Comparison of ENCODE assay signal across 15 cellular contexts in genomic region chr12:53082637-53083036, GRCh38. TPM values are rescaled to one million over a fixed set of nuclear protein-coding genes. Genes with fewer than 3 reads are reported as not detected.
DNase-seq lines count a peak whose midpoint lies in the region; ATAC-seq lines count a peak whose summit lies in the region.
"Had no signal": no experiment of that assay in that cellular context is flagged by ENCODE, and none has a peak within 500 bp of the region (broad histone marks: within the 10 kb centered on the region; RNA-seq: fewer than 3 reads in every experiment).

No MANE protein-coding gene starts in this region.

- H3K36me3 Mint-ChIP-seq in activated CD4-positive, alpha-beta T cell treated with anti-CD3 and anti-CD28 coated beads for 36 hours (ENCODE audit: low read depth): no peaks in the 10 kb centered on the region
- H3K36me3 Mint-ChIP-seq in activated CD4-positive, alpha-beta T cell treated with anti-CD3 and anti-CD28 coated beads, Interleukin-2, amount 10 ng/mL, durations not matched to agents 24 days and 14 days (ENCODE audit: low read depth): no peaks in the 10 kb centered on the region
- H3K36me3 Mint-ChIP-seq in activated T-cell treated with anti-CD3 and anti-CD28 coated beads, Interleukin-2, amount 50 U/mL, for 72 hours (ENCODE audit: insufficient read depth in 2 of 2): no peaks in the 10 kb centered on the region
- peaks cover 2% of the 10 kb centered on the region for H3K36me3 Mint-ChIP-seq in activated T-helper 17 cell treated with anti-CD3 and anti-CD28 coated beads, Interleukin-2, amount 50 U/mL, for 72 hours (ENCODE audit: low read depth)

- ATAC-seq in activated CD4-positive, alpha-beta T cell treated with anti-CD3 and anti-CD28 coated beads for 36 hours: peak; percentile 10
- ATAC-seq in activated T-cell treated with anti-CD3 and anti-CD28 coated beads, Interleukin-2, amount 50 U/mL, for 72 hours (replicated peaks in 1 of 2): no peak
- peak; percentile 3 for ATAC-seq in activated T-helper 17 cell treated with anti-CD3 and anti-CD28 coated beads, Interleukin-2, amount 50 U/mL, for 72 hours (replicated peaks)
- ATAC-seq: A549, HepG2 had no signal

- no peaks in the 10 kb centered on the region for H3K9me3 Mint-ChIP-seq in activated CD4-positive, alpha-beta T cell treated with anti-CD3 and anti-CD28 coated beads for 36 hours (ENCODE audit: low read depth)
- H3K9me3 Mint-ChIP-seq in activated CD4-positive, alpha-beta T cell treated with anti-CD3 and anti-CD28 coated beads, Interleukin-2, amount 10 ng/mL, durations not matched to agents 24 days and 14 days: no peaks in the 10 kb centered on the region
- no peaks in the 10 kb centered on the region for H3K9me3 Mint-ChIP-seq in activated T-cell treated with anti-CD3 and anti-CD28 coated beads, Interleukin-2, amount 50 U/mL, for 72 hours
- no peaks in the 10 kb centered on the region for H3K9me3 Mint-ChIP-seq in activated T-helper 17 cell treated with anti-CD3 and anti-CD28 coated beads, Interleukin-2, amount 50 U/mL, for 72 hours
- H3K9me3 Mint-ChIP-seq: CD8-positive, alpha-beta memory T cell; HFFc6 had no signal

- CTCF ChIA-PET in activated CD4-positive, alpha-beta T cell treated with anti-CD3 and anti-CD28 coated beads for 36 hours (lab: Charles Lee): interaction anchor here (0.8 to 14.8 kb wide), 2 partner anchors 15 to 18 kb away, joined by 3 to 155 read pairs; partner anchors contain the start of gene IGFBP6

- no peak for DNase-seq in activated CD4-positive, alpha-beta T cell treated with anti-CD3 and anti-CD28 coated beads for 36 hours
- DNase-seq in activated CD4-positive, alpha-beta T cell treated with anti-CD3 and anti-CD28 coated beads, Interleukin-2, amount 10 ng/mL, durations not matched to agents 24 days and 14 days: no peak
- no peak for DNase-seq in activated T-cell treated with anti-CD3 and anti-CD28 coated beads, Interleukin-2, amount 50 U/mL, for 72 hours
- no peak for DNase-seq in activated T-cell treated with anti-CD3 and anti-CD28 coated beads, Interleukin-2, amount 50 U/mL, for 48 hours
- DNase-seq in DMS79 treated with DMSO at 0.1 percent for 48 hours (lab: John Stamatoyannopoulos, UW): no peak
- DNase-seq: Caco-2; CD8-positive, alpha-beta memory T cell; DMS53; HFFc6 had no signal

- peaks cover 24% of the 10 kb centered on the region for H3K4me1 Mint-ChIP-seq in activated CD4-positive, alpha-beta T cell treated with anti-CD3 and anti-CD28 coated beads for 36 hours
- H3K4me1 Mint-ChIP-seq in activated CD4-positive, alpha-beta T cell treated with anti-CD3 and anti-CD28 coated beads, Interleukin-2, amount 10 ng/mL, durations not matched to agents 24 days and 14 days: peaks cover 17% of the 10 kb centered on the region
- H3K4me1 Mint-ChIP-seq in activated T-cell treated with anti-CD3 and anti-CD28 coated beads, Interleukin-2, amount 50 U/mL, for 72 hours (ENCODE audit: low read depth): peaks cover 34% of the 10 kb centered on the region
- H3K4me1 Mint-ChIP-seq in activated T-helper 17 cell treated with anti-CD3 and anti-CD28 coated beads, Interleukin-2, amount 50 U/mL, for 72 hours: peaks cover 15% of the 10 kb centered on the region

- intact Hi-C loops in activated CD4-positive, alpha-beta T cell treated with anti-CD3 and anti-CD28 coated beads for 36 hours (cut with DNase I, micrococcal nuclease): no loop called here
- intact Hi-C loops in activated CD4-positive, alpha-beta T cell treated with anti-CD3 and anti-CD28 coated beads, Interleukin-2, amount 10 ng/mL, durations not matched to agents 24 days and 14 days (cut with micrococcal nuclease): no loop called here

- POLR2A ChIA-PET in activated CD4-positive, alpha-beta T cell treated with anti-CD3 and anti-CD28 coated beads for 36 hours (lab: Charles Lee): no interaction called here

- no peak overlapping the region for H3K27ac Mint-ChIP-seq in activated CD4-positive, alpha-beta T cell treated with anti-CD3 and anti-CD28 coated beads for 36 hours
- H3K27ac Mint-ChIP-seq in activated CD4-positive, alpha-beta T cell treated with anti-CD3 and anti-CD28 coated beads, Interleukin-2, amount 10 ng/mL, durations not matched to agents 24 days and 14 days: no peak overlapping the region
- H3K27ac Mint-ChIP-seq in activated T-cell treated with anti-CD3 and anti-CD28 coated beads, Interleukin-2, amount 50 U/mL, for 72 hours: peak overlapping the region; percentile 5
- H3K27ac Mint-ChIP-seq in activated T-helper 17 cell treated with anti-CD3 and anti-CD28 coated beads, Interleukin-2, amount 50 U/mL, for 72 hours: no peak overlapping the region
- H3K27ac Mint-ChIP-seq: CD14-positive monocyte, HFFc6 had no signal

- H3K4me3 Mint-ChIP-seq in activated CD4-positive, alpha-beta T cell treated with anti-CD3 and anti-CD28 coated beads for 36 hours: no peak overlapping the region
- H3K4me3 Mint-ChIP-seq in activated CD4-positive, alpha-beta T cell treated with anti-CD3 and anti-CD28 coated beads, Interleukin-2, amount 10 ng/mL, durations not matched to agents 24 days and 14 days: no peak overlapping the region
- peak overlapping the region in 1 of 2 donors; percentile 4 for H3K4me3 Mint-ChIP-seq in activated T-cell treated with anti-CD3 and anti-CD28 coated beads, Interleukin-2, amount 50 U/mL, for 72 hours
- H3K4me3 Mint-ChIP-seq in activated T-helper 17 cell treated with anti-CD3 and anti-CD28 coated beads, Interleukin-2, amount 50 U/mL, for 72 hours: peak overlapping the region; percentile 14
- H3K4me3 Mint-ChIP-seq: CD14-positive monocyte, HFFc6 had no signal

- no peaks in the 10 kb centered on the region for H3K27me3 Mint-ChIP-seq in activated CD4-positive, alpha-beta T cell treated with anti-CD3 and anti-CD28 coated beads for 36 hours
- H3K27me3 Mint-ChIP-seq in activated CD4-positive, alpha-beta T cell treated with anti-CD3 and anti-CD28 coated beads, Interleukin-2, amount 10 ng/mL, durations not matched to agents 24 days and 14 days: peaks cover 16% of the 10 kb centered on the region
- H3K27me3 Mint-ChIP-seq in activated T-cell treated with anti-CD3 and anti-CD28 coated beads, Interleukin-2, amount 50 U/mL, for 72 hours (ENCODE audit: low read depth): peaks cover 7% of the 10 kb centered on the region
- peaks cover 3% of the 10 kb centered on the region for H3K27me3 Mint-ChIP-seq in activated T-helper 17 cell treated with anti-CD3 and anti-CD28 coated beads, Interleukin-2, amount 50 U/mL, for 72 hours

RNA-seq across cellular contexts. Expression of gene SPRYD3, which starts 3.4 kb away (rescaled TPM):
- 10 to 100 TPM; 13.7 to 18.2 TPM for total RNA-seq in activated CD4-positive, alpha-beta T cell treated with anti-CD3 and anti-CD28 coated beads for 36 hours
- total RNA-seq in activated CD4-positive, alpha-beta T cell treated with anti-CD3 and anti-CD28 coated beads, Interleukin-2, amount 10 ng/mL, durations not matched to agents 24 days and 14 days: 35.6 TPM in 2 replicates
- total RNA-seq in activated T-cell treated with anti-CD3 and anti-CD28 coated beads, Interleukin-2, amount 50 U/mL, for 72 hours: 10 to 100 TPM; 30.0 to 31.5 TPM
- 10 to 100 TPM; 25.4 to 28.8 TPM for total RNA-seq in activated T-helper 17 cell treated with anti-CD3 and anti-CD28 coated beads, Interleukin-2, amount 50 U/mL, for 72 hours

RNA-seq across cellular contexts. Expression of gene IGFBP6, which starts 14.8 kb away (rescaled TPM):
- 1 to 10 TPM; 1.3 to 2.4 TPM for total RNA-seq in activated CD4-positive, alpha-beta T cell treated with anti-CD3 and anti-CD28 coated beads for 36 hours
- not detected in 2 replicates for total RNA-seq in activated CD4-positive, alpha-beta T cell treated with anti-CD3 and anti-CD28 coated beads, Interleukin-2, amount 10 ng/mL, durations not matched to agents 24 days and 14 days
- 1 to 10 TPM; 5.7 to 9.2 TPM for total RNA-seq in activated T-cell treated with anti-CD3 and anti-CD28 coated beads, Interleukin-2, amount 50 U/mL, for 72 hours
- 1 to 10 TPM in 1 of 2 donors, under 1 TPM in 1; 0.45 to 6.0 TPM for total RNA-seq in activated T-helper 17 cell treated with anti-CD3 and anti-CD28 coated beads, Interleukin-2, amount 50 U/mL, for 72 hours

RNA-seq across cellular contexts. Expression of gene SOAT2, which starts 20.6 kb away (rescaled TPM):
- under 1 TPM; 0.57 to 0.79 TPM for total RNA-seq in activated CD4-positive, alpha-beta T cell treated with anti-CD3 and anti-CD28 coated beads for 36 hours
- not detected in 2 replicates for total RNA-seq in activated CD4-positive, alpha-beta T cell treated with anti-CD3 and anti-CD28 coated beads, Interleukin-2, amount 10 ng/mL, durations not matched to agents 24 days and 14 days
- 1 to 10 TPM; 2.2 to 7.9 TPM for total RNA-seq in activated T-cell treated with anti-CD3 and anti-CD28 coated beads, Interleukin-2, amount 50 U/mL, for 72 hours
- total RNA-seq in activated T-helper 17 cell treated with anti-CD3 and anti-CD28 coated beads, Interleukin-2, amount 50 U/mL, for 72 hours: 1 to 10 TPM in 1 of 2 donors, under 1 TPM in 1; 0.28 to 1.1 TPM
- total RNA-seq: Daoy, H1 had no signal

RNA-seq across cellular contexts. Expression of gene TNS2, which starts 32.8 kb away (rescaled TPM):
- total RNA-seq in activated CD4-positive, alpha-beta T cell treated with anti-CD3 and anti-CD28 coated beads for 36 hours: 1 to 10 TPM in 1 of 2 experiments, under 1 TPM in 1; 0.77 to 2.4 TPM
- total RNA-seq in activated CD4-positive, alpha-beta T cell treated with anti-CD3 and anti-CD28 coated beads, Interleukin-2, amount 10 ng/mL, durations not matched to agents 24 days and 14 days: 1.8 and 2.3 TPM in 2 replicates
- total RNA-seq in activated T-cell treated with anti-CD3 and anti-CD28 coated beads, Interleukin-2, amount 50 U/mL, for 72 hours: 1 to 10 TPM; 1.5 to 2.6 TPM
- 1 to 10 TPM in 1 of 2 donors, under 1 TPM in 1; 0.69 to 4.6 TPM for total RNA-seq in activated T-helper 17 cell treated with anti-CD3 and anti-CD28 coated beads, Interleukin-2, amount 50 U/mL, for 72 hours

Comparison
In these comparisons a context has a peak if more than half of its experiments do, and no peak if none do; other contexts are left out.
1. ATAC-seq: peak in activated CD4-positive, alpha-beta T cell treated with anti-CD3 and anti-CD28 coated beads for 36 hours (single experiment) and activated T-helper 17 cell treated with anti-CD3 and anti-CD28 coated beads, Interleukin-2, amount 50 U/mL, for 72 hours (single experiment); none in activated T-cell treated with anti-CD3 and anti-CD28 coated beads, Interleukin-2, amount 50 U/mL, for 72 hours (0 of 2).